8 cellular contexts compared by ENCODE assay signal in the genomic region with DNA sequence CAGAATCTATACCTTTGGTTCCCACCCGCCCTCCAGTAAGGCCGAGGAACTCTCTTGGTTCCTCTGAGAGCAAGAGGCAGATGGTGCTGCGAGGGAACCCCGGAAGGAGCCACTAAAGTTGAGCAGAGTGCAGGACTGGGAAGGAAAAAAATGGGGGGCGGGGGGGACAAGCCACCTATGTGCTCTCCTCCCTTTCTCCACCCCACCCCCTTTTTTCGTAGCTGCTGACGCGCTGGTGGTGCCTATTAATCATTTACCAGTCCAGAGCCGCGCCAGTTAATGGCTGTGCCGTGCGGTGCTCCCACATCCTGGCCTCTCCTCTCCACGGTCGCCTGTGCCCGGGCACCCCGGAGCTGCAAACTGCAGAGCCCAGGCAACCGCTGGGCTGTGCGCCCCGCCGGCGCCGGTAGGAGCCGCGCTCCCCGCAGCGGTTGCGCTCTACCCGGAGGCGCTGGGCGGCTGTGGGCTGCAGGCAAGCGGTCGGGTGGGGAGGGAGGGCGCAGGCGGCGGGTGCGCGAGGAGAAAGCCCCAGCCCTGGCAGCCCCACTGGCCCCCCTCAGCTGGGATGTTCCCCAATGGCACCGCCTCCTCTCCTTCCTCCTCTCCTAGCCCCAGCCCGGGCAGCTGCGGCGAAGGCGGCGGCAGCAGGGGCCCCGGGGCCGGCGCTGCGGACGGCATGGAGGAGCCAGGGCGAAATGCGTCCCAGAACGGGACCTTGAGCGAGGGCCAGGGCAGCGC. TPM values are rescaled to one million over a fixed set of nuclear protein-coding genes. Genes with fewer than 3 reads are reported as not detected.
A peak's percentile ranks its signal among the peaks of the same experiment; 100 is the strongest.
DNase-seq lines count a peak whose midpoint lies in the region; ATAC-seq, FAIRE-seq and TF ChIP-seq lines count a peak whose summit lies in the region.

No MANE protein-coding gene starts in this region.

- FAIRE-seq in kidney (lab: Jason Lieb, UNC): no peak

- H3K9ac ChIP-seq in kidney (ENCODE audit: low read length in 2 of 2): peak overlapping the region in 1 of 2 donors; percentile 53

- H3K4me1 Mint-ChIP-seq in activated naive CD4-positive, alpha-beta T cell treated with anti-CD3 and anti-CD28 coated beads for 36 hours (ENCODE audit: low read depth): peaks cover 29% of the 10 kb centered on the region
- no peaks in the 10 kb centered on the region for H3K4me1 Mint-ChIP-seq in chondrocyte (ENCODE audit: low read depth)

- peaks cover 0 to 55% (median 14%) of the 10 kb centered on the region in 3 donors for H3K27me3 ChIP-seq in stomach

- peaks cover 0 to 3% of the 10 kb centered on the region in 2 donors for H3K9me3 ChIP-seq in kidney (ENCODE audit: control insufficient read depth in 1 of 2, low read length in 2 of 2)
- H3K9me3 ChIP-seq in stomach: peaks cover 0 to 5% (median 1%) of the 10 kb centered on the region in 4 donors

- TF ChIP-seq POLR2A in stomach (IDR thresholded peaks at IDR 0.05): no peak

- TF ChIP-seq CTCF in astrocyte of the cerebellum (IDR thresholded peaks at IDR 0.05; ENCODE audit: low read depth, low read length, missing control alignments) (peak; percentile 21), kidney (IDR thresholded peaks at IDR 0.05; ENCODE audit: borderline replicate concordance, extremely low read depth, insufficient read depth) (no peak), stomach (IDR thresholded peaks at IDR 0.05) (peak in 5 of 7 experiments; percentile 7 to 42 (median 32)), chondrocyte (IDR thresholded peaks at IDR 0.05) (no peak)

- TF ChIP-seq EP300 in stomach (IDR thresholded peaks at IDR 0.05): no peak

- no peak for ATAC-seq in GM21360 (IDR thresholded peaks at IDR 0.05; ENCODE audit: unreplicated experiment)
- no peak for ATAC-seq in HG03378 (IDR thresholded peaks at IDR 0.05; ENCODE audit: unreplicated experiment)

- DNase-seq in activated naive CD4-positive, alpha-beta T cell treated with anti-CD3 and anti-CD28 coated beads for 36 hours: peak; percentile 35
- no peak for DNase-seq in activated naive CD4-positive, alpha-beta T cell treated with Interleukin-2 at 50 U/mL for 16 hours
- DNase-seq in astrocyte of the cerebellum (ENCODE audit: low read depth) (no peak), kidney (peak; percentile 67), stomach (peak; percentile 88), chondrocyte (ENCODE audit: low spot score) (no peak)

- H3K27ac ChIP-seq in kidney (ENCODE audit: low read depth in 2 of 2, low read length in 2 of 2): peak overlapping the region; percentile 14 to 75
- H3K27ac ChIP-seq in stomach: peak overlapping the region; percentile 83 to 90 (median 86)

- H3K4me3 Mint-ChIP-seq in activated naive CD4-positive, alpha-beta T cell treated with anti-CD3 and anti-CD28 coated beads for 36 hours: peak overlapping the region; percentile 41
- H3K4me3 Mint-ChIP-seq in chondrocyte (ENCODE audit: unreplicated experiment): no peak overlapping the region

- no peaks in the 10 kb centered on the region for H3K9me3 Mint-ChIP-seq in activated naive CD4-positive, alpha-beta T cell treated with anti-CD3 and anti-CD28 coated beads for 36 hours
- H3K9me3 Mint-ChIP-seq in chondrocyte (ENCODE audit: low read depth): peaks cover 10% of the 10 kb centered on the region

- H3K36me3 ChIP-seq in kidney (ENCODE audit: control insufficient read depth in 1 of 2, insufficient read depth in 2 of 2, low read length in 2 of 2): no peaks in the 10 kb centered on the region
- no peaks in the 10 kb centered on the region for H3K36me3 ChIP-seq in stomach

- peaks cover 6 to 20% of the 10 kb centered on the region in 2 donors for H3K4me1 ChIP-seq in kidney (ENCODE audit: control insufficient read depth in 1 of 2, insufficient read depth in 1 of 2, low read depth in 1 of 2, low read length in 2 of 2)
- H3K4me1 ChIP-seq in stomach: peaks cover 7 to 52% (median 41%) of the 10 kb centered on the region in 4 donors

- H3K36me3 Mint-ChIP-seq in activated naive CD4-positive, alpha-beta T cell treated with anti-CD3 and anti-CD28 coated beads for 36 hours (ENCODE audit: low read depth): no peaks in the 10 kb centered on the region
- peaks cover 6% of the 10 kb centered on the region for H3K36me3 Mint-ChIP-seq in chondrocyte (ENCODE audit: low read depth)

- 1 to 3% (median 2%) methylated on average over 16 to 53 of the region's 53 CpGs for WGBS in stomach, 5 donors

- H3K4me3 ChIP-seq in astrocyte of the cerebellum (ENCODE audit: low read depth, low read length) (peak overlapping the region; percentile 41), kidney (ENCODE audit: low read length in 2 of 2) (peak overlapping the region; percentile 49 to 75), stomach (peak overlapping the region; percentile 47 to 67 (median 55))

- intact Hi-C loops in activated naive CD4-positive, alpha-beta T cell treated with anti-CD3 and anti-CD28 coated beads for 36 hours (cut with micrococcal nuclease): loop anchor here (2.0 to 5.0 kb wide), 3 partner anchors 46 to 658 kb away; no protein-coding TSS in a partner anchor
- intact Hi-C loops in kidney (cut with DNase I): no loop called here
- intact Hi-C loops in stomach (cut with DNase I; ENCODE audit: low total_unique reads): no loop called here

- H3K27ac Mint-ChIP-seq in activated naive CD4-positive, alpha-beta T cell treated with anti-CD3 and anti-CD28 coated beads for 36 hours: no peak overlapping the region
- no peak overlapping the region for H3K27ac Mint-ChIP-seq in chondrocyte (ENCODE audit: unreplicated experiment)

- CTCF ChIA-PET in activated naive CD4-positive, alpha-beta T cell treated with anti-CD3 and anti-CD28 coated beads for 36 hours (lab: Charles Lee): interaction anchor here (1.7 kb wide), 1 partner anchor 18 kb away, joined by 4 read pairs; no protein-coding TSS in a partner anchor

- H3K27me3 Mint-ChIP-seq in activated naive CD4-positive, alpha-beta T cell treated with anti-CD3 and anti-CD28 coated beads for 36 hours (ENCODE audit: low read depth): peaks cover 67% of the 10 kb centered on the region
- H3K27me3 Mint-ChIP-seq in chondrocyte (ENCODE audit: low read depth): peaks cover 54% of the 10 kb centered on the region

- in situ Hi-C loops in astrocyte of the cerebellum (cut with HindIII; ENCODE audit: low sequenced_read_pairs): no loop called here

RNA-seq across cellular contexts. Expression of gene SSTR1, which starts 1.3 kb away (rescaled TPM):
- not detected for total RNA-seq in activated naive CD4-positive, alpha-beta T cell treated with anti-CD3 and anti-CD28 coated beads for 36 hours
- total RNA-seq in kidney (4.0 TPM), stomach (10 to 100 TPM in 4 of 5 donors, 1 to 10 TPM in 1; 1.2 to 26.1 (median 15.6) TPM), chondrocyte (not detected in 3 replicates)
- polyA plus RNA-seq in kidney (ENCODE audit: insufficient read depth, low read depth, low replicate concordance) (1.3 TPM), stomach (10 to 100 TPM in 1 of 3 donors, 1 to 10 TPM in 2; 1.1 to 11.9 (median 4.2) TPM)

RNA-seq across cellular contexts. Expression of gene CLEC14A, which starts 46.9 kb away (rescaled TPM):
- not detected for total RNA-seq in activated naive CD4-positive, alpha-beta T cell treated with anti-CD3 and anti-CD28 coated beads for 36 hours
- 37.6 TPM for total RNA-seq in kidney
- 22.4 TPM for polyA plus RNA-seq in kidney (ENCODE audit: insufficient read depth, low read depth, low replicate concordance)
- 10 to 100 TPM in 3 of 5 donors, 1 to 10 TPM in 1, not detected in 1; 2.6 to 24.9 (median 16.5) TPM for total RNA-seq in stomach
- 1 to 10 TPM; 1.8 to 9.6 (median 4.4) TPM for polyA plus RNA-seq in stomach
- not detected in 3 replicates for total RNA-seq in chondrocyte

Comparison
In these comparisons a context has a peak if more than half of its experiments do, and no peak if none do; other contexts are left out.
1. DNase-seq: peak in activated naive CD4-positive, alpha-beta T cell treated with anti-CD3 and anti-CD28 coated beads for 36 hours (single experiment), kidney (single experiment) and stomach (single experiment); none in activated naive CD4-positive, alpha-beta T cell treated with Interleukin-2 at 50 U/mL for 16 hours (single experiment), astrocyte of the cerebellum (single experiment) and chondrocyte (single experiment).
2. CTCF ChIP-seq: peak in astrocyte of the cerebellum (single experiment) and stomach (5 of 7); none in kidney (single experiment) and chondrocyte (single experiment).
3. Peak in every context shown above with its lines, with median percentiles within 50 percentile points of each other: H3K4me3 ChIP-seq.